1 cellular context compared by ENCODE assay signal in genomic region chr10:122154733-122155366, GRCh38.
TF ChIP-seq lines count a peak whose summit lies in the region.

No MANE protein-coding gene starts in this region.

TF ChIP-seq in GM23338, 12 proteins besides CTCF, POLR2A, EP300 and RAD21 (continued from another document):
- TF ChIP-seq ZNF462 (CRISPR knock-in tag; IDR thresholded peaks at IDR 0.05) (no peak), ZNF114 (CRISPR knock-in tag; IDR thresholded peaks at IDR 0.05) (no peak), ZNF331 (CRISPR knock-in tag; IDR thresholded peaks at IDR 0.05; ENCODE audit: low read depth) (no peak), REST (IDR thresholded peaks at IDR 0.05; ENCODE audit: unreplicated experiment) (no peak), NANOG (IDR thresholded peaks at IDR 0.05; ENCODE audit: borderline replicate concordance) (no peak), EZH2 (IDR thresholded peaks at IDR 0.05; ENCODE audit: low read depth, unreplicated experiment) (no peak)
